In the genomic region with DNA sequence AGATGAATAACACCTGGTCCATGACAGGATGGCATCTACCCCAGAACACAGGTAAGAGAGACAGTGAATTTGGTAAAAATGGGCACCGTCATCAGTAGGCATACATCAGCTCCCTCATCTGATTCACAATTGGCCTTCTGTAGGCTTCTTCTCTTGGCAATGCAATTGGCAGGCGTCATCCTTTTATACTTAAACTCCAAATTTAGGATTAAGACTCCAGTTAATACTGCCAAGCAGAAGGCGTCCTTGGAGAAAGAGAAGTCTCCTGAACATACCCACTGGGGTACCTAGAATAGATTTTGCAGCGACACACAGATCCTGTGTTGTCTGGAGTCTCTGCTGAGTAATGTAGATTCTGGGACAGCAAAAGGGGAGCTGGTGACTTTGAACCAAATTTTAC, we compare ENCODE assay signal across 8 cellular contexts. TPM values are rescaled to one million over a fixed set of nuclear protein-coding genes. Genes with fewer than 3 reads are reported as not detected.
DNase-seq lines count a peak whose midpoint lies in the region; ATAC-seq and TF ChIP-seq lines count a peak whose summit lies in the region.

No MANE protein-coding gene starts in this region.

- intact Hi-C loops in CD4-positive, alpha-beta T cell (cut with DNase I, micrococcal nuclease): loop anchor here (2.0 to 10.0 kb wide), 3 partner anchors 104 to 1064 kb away; a partner anchor contains a TSS
- intact Hi-C loops in ascending aorta (cut with DNase I): loop anchor here (2.0 kb wide), 1 partner anchor 76 kb away; a partner anchor contains a TSS
- intact Hi-C loops in lower leg skin (cut with DNase I; ENCODE audit: low total_unique reads): no loop called here

- peak overlapping the region; percentile 62 to 78 for H3K4me3 ChIP-seq in ascending aorta
- peak overlapping the region; percentile 48 for H3K4me3 ChIP-seq in lower leg skin (ENCODE audit: low read depth, poor library complexity, severe bottlenecking)

- CTCF ChIA-PET in CD4-positive, alpha-beta T cell (lab: Charles Lee): no interaction called here

- H3K36me3 Mint-ChIP-seq in CD4-positive, alpha-beta T cell (ENCODE audit: low read depth): no peaks in the 10 kb centered on the region
- H3K36me3 Mint-ChIP-seq in type B pancreatic cell: no peaks in the 10 kb centered on the region

- no peak for TF ChIP-seq POLR2A in lower leg skin (IDR thresholded peaks at IDR 0.05)

- H3K36me3 ChIP-seq in ascending aorta: no peaks in the 10 kb centered on the region

- H3K9me3 Mint-ChIP-seq in CD4-positive, alpha-beta T cell: no peaks in the 10 kb centered on the region
- H3K9me3 Mint-ChIP-seq in type B pancreatic cell: no peaks in the 10 kb centered on the region

- no peaks in the 10 kb centered on the region for H3K4me1 ChIP-seq in ascending aorta

- 16 to 29% methylated on average over 4 of the region's 4 CpGs for WGBS in lower leg skin, 2 donors

- POLR2A ChIA-PET in CD4-positive, alpha-beta T cell (lab: Charles Lee): interaction anchor here (0.8 to 1.3 kb wide), 2 partner anchors 105 to 154 kb away, joined by 3 to 4 read pairs; a partner anchor contains a TSS

- peak; percentile 2 for ATAC-seq in CD4-positive, alpha-beta T cell (ENCODE audit: poor library complexity)
- ATAC-seq in HG02938 (IDR thresholded peaks at IDR 0.05; ENCODE audit: unreplicated experiment) (peak; percentile 11), GM21381 (IDR thresholded peaks at IDR 0.05; ENCODE audit: unreplicated experiment) (no peak)

- DNase-seq in CD4-positive, alpha-beta T cell: no peak
- DNase-seq in ascending aorta (ENCODE audit: low spot score in 2 of 2): no peak
- no peak for DNase-seq in lower leg skin (ENCODE audit: low spot score in 2 of 2)
- no peak for DNase-seq in type B pancreatic cell (ENCODE audit: extremely low spot score, unreplicated experiment)
- no peak for DNase-seq in NCI-H345 treated with DMSO at 0.1 percent for 48 hours (lab: John Stamatoyannopoulos, UW; ENCODE audit: unreplicated experiment)
- DNase-seq in mucosa of gallbladder (ENCODE audit: low spot score): no peak

- H3K4me1 Mint-ChIP-seq in CD4-positive, alpha-beta T cell (ENCODE audit: low read depth): peaks cover 23% of the 10 kb centered on the region
- peaks cover 19% of the 10 kb centered on the region for H3K4me1 Mint-ChIP-seq in type B pancreatic cell (ENCODE audit: unreplicated experiment)

- H3K27me3 ChIP-seq in CD4-positive, alpha-beta T cell (ENCODE audit: control insufficient read depth, insufficient read depth, low read length): no peaks in the 10 kb centered on the region
- H3K27me3 ChIP-seq in ascending aorta: no peaks in the 10 kb centered on the region

- no peak for TF ChIP-seq CTCF in CD4-positive, alpha-beta T cell (IDR thresholded peaks at IDR 0.05)
- TF ChIP-seq CTCF in ascending aorta (IDR thresholded peaks at IDR 0.05): no peak
- TF ChIP-seq CTCF in lower leg skin (IDR thresholded peaks at IDR 0.05): no peak
- TF ChIP-seq CTCF in type B pancreatic cell (conservative IDR thresholded peaks at IDR 0.05): no peak

- peaks cover 9% of the 10 kb centered on the region for H3K27me3 Mint-ChIP-seq in CD4-positive, alpha-beta T cell
- H3K27me3 Mint-ChIP-seq in type B pancreatic cell: peaks cover 34% of the 10 kb centered on the region

- peak overlapping the region; percentile 88 for H3K4me3 Mint-ChIP-seq in CD4-positive, alpha-beta T cell
- peak overlapping the region; percentile 90 for H3K4me3 Mint-ChIP-seq in type B pancreatic cell

- peak overlapping the region; percentile 57 for H3K27ac Mint-ChIP-seq in CD4-positive, alpha-beta T cell
- peak overlapping the region; percentile 68 for H3K27ac Mint-ChIP-seq in type B pancreatic cell

- no peaks in the 10 kb centered on the region for H3K9me3 ChIP-seq in CD4-positive, alpha-beta T cell (ENCODE audit: control insufficient read depth, low read length)
- no peaks in the 10 kb centered on the region for H3K9me3 ChIP-seq in ascending aorta

- no peak overlapping the region for H3K27ac ChIP-seq in CD4-positive, alpha-beta T cell (ENCODE audit: low read depth, low read length)
- H3K27ac ChIP-seq in ascending aorta: no peak overlapping the region

RNA-seq across cellular contexts. Expression of a gene that starts 0.6 kb away (rescaled TPM):
- 1 to 10 TPM; 7.2 to 7.9 TPM for total RNA-seq in CD4-positive, alpha-beta T cell
- not detected for total RNA-seq in ascending aorta
- 1 to 10 TPM; 3.1 to 5.4 (median 4.5) TPM for total RNA-seq in lower leg skin
- total RNA-seq in type B pancreatic cell (ENCODE audit: low replicate concordance): 2.2 and 10.4 TPM in 2 replicates
- 2.7 TPM for total RNA-seq in mucosa of gallbladder
